ENCODE assay signal across 22 cellular contexts in the genomic region with DNA sequence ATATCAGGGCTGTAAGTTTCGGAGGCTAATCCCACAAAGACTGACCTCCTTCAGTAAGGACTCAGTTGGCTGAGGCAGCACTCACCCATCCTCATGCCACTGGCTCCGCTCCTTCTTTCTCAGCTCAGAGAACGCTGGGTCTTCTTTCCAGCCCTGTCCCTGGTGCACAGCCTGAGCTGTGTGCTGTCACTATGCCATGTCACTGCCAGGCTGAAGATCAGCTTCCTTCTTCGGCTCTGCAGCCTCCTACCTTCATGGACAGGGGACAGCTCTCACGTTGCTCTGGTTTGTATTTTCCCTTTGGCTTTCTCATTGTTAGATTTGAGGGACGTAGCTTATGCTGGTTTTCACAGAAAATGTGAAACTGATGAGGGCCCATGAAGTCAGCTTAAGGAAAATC.
"Had no signal": no experiment of that assay in that cellular context is flagged by ENCODE, and none has a peak within 500 bp of the region (broad histone marks: within the 10 kb centered on the region; RNA-seq: fewer than 3 reads in every experiment).

No MANE protein-coding gene starts in this region.

- H3K4me1 Mint-ChIP-seq: endodermal cell, memory B cell had no signal

- DNase-seq: dermis blood vessel endothelial cell; dorsolateral prefrontal cortex; effector CD4-positive, alpha-beta T cell; effector memory CD8-positive, alpha-beta T cell; endodermal cell; erythroblast; esophagus squamous epithelium; foreskin fibroblast; foreskin melanocyte; gastrocnemius medialis; glutamatergic neuron; heart right ventricle; hippocampal formation; left cardiac atrium; left lung; left ventricle myocardium superior; lower lobe of right lung; mesendoderm; midbrain had no signal

- H3K9me3 ChIP-seq: esophagus squamous epithelium, gastrocnemius medialis, heart right ventricle, left lung, lower lobe of right lung had no signal

- H3K4me1 ChIP-seq: esophagus squamous epithelium, gastrocnemius medialis, heart right ventricle, left lung, lower lobe of right lung had no signal

- H3K36me3 ChIP-seq: esophagus squamous epithelium, gastrocnemius medialis, heart right ventricle, left lung, lower lobe of right lung had no signal

- H3K4me3 ChIP-seq: coronary artery, dorsolateral prefrontal cortex, esophagus squamous epithelium, gastrocnemius medialis, heart right ventricle, left lung, lower lobe of right lung had no signal

- H3K27me3 ChIP-seq: gastrocnemius medialis had no signal

- H3K27ac Mint-ChIP-seq: effector memory CD8-positive, alpha-beta T cell; endodermal cell; memory B cell had no signal

- H3K36me3 Mint-ChIP-seq: memory B cell had no signal

- H3K9me3 Mint-ChIP-seq: endodermal cell had no signal

- H3K27me3 Mint-ChIP-seq: memory B cell had no signal

- H3K4me3 Mint-ChIP-seq: effector memory CD8-positive, alpha-beta T cell; endodermal cell; memory B cell had no signal

- H3K27ac ChIP-seq: coronary artery, dorsolateral prefrontal cortex, epithelial cell of prostate, esophagus squamous epithelium, gastrocnemius medialis, heart right ventricle, left lung, lower lobe of right lung had no signal
